23 cellular contexts compared by ENCODE assay signal in genomic region chr14:54790092-54790491, GRCh38.
DNase-seq lines count a peak whose midpoint lies in the region; ATAC-seq lines count a peak whose summit lies in the region.
"Had no signal": no experiment of that assay in that cellular context is flagged by ENCODE, and none has a peak within 500 bp of the region (broad histone marks: within the 10 kb centered on the region; RNA-seq: fewer than 3 reads in every experiment).

No MANE protein-coding gene starts in this region.

- no peak overlapping the region for H3K4me3 ChIP-seq in neuronal stem cell (ENCODE audit: low read length in 2 of 2)
- H3K4me3 ChIP-seq: A549; BLaER1 treated with 17β-estradiol and CSF1 and Interleukin-3, amounts not matched to agents 10 nM and 100 nM; GM12878; HAP-1 had no signal

- no peak overlapping the region for H3K18ac ChIP-seq in neuronal stem cell (ENCODE audit: low read length)

- H2BK15ac ChIP-seq in neuronal stem cell (ENCODE audit: low read length): no peak overlapping the region

- no peak for ATAC-seq in left ventricle myocardium superior
- no peak for ATAC-seq in GM21717 (IDR thresholded peaks at IDR 0.05; ENCODE audit: unreplicated experiment)
- no peak for ATAC-seq in HG02852 (IDR thresholded peaks at IDR 0.05; ENCODE audit: unreplicated experiment)
- ATAC-seq: A549, GM12878 had no signal

- H3K4ac ChIP-seq in neuronal stem cell (ENCODE audit: low read length): no peak overlapping the region

- no peak overlapping the region for H4K8ac ChIP-seq in neuronal stem cell (ENCODE audit: low read depth, low read length)

- peaks cover 2% of the 10 kb centered on the region for H3K79me1 ChIP-seq in neuronal stem cell (ENCODE audit: low read depth, low read length)

- DNase-seq in cardiac septum (ENCODE audit: low spot score) (peak; percentile 60), left ventricle myocardium superior (no peak), islet precursor cell (peak; percentile 12), neuronal stem cell (ENCODE audit: low spot score) (no peak), SW480 (ENCODE audit: low spot score) (no peak)
- DNase-seq: 8988T; ACHN; AML-193; BE2C; CD4-positive, alpha-beta T cell; CD8-positive, alpha-beta memory T cell; DMS 273 treated with DMSO at 0.1 percent for 48 hours; DMS79; EL; GDM1; GOT3; HFFc6 had no signal

- H4K91ac ChIP-seq in neuronal stem cell (ENCODE audit: low read depth, low read length, poor library complexity): no peak overlapping the region

- H3K27me3 ChIP-seq in neuronal stem cell (ENCODE audit: control insufficient read depth in 3 of 3, insufficient read depth in 3 of 3, low read depth in 1 of 3, low read length in 3 of 3): no peaks in the 10 kb centered on the region
- H3K27me3 ChIP-seq: BE2C; BLaER1 treated with 17β-estradiol and CSF1 and Interleukin-3, amounts not matched to agents 10 nM and 100 nM had no signal

- peaks cover 3% of the 10 kb centered on the region in 2 donors for H3K9me3 ChIP-seq in neuronal stem cell (replicated peaks in 1 of 2; ENCODE audit: control insufficient read depth in 2 of 2, insufficient read depth in 1 of 2, low read depth in 1 of 2, low read length in 2 of 2)
- H3K9me3 ChIP-seq: BE2C, HAP-1 had no signal

- no peak overlapping the region for H3K9ac ChIP-seq in neuronal stem cell (ENCODE audit: low read depth, low read length, poor library complexity)
- H3K9ac ChIP-seq: BLaER1 treated with 17β-estradiol and CSF1 and Interleukin-3, amounts not matched to agents 10 nM and 100 nM had no signal

- no peak overlapping the region for H3K14ac ChIP-seq in neuronal stem cell (ENCODE audit: low read length)

- peaks cover 8 to 47% of the 10 kb centered on the region in 2 donors for H3K36me3 ChIP-seq in neuronal stem cell (replicated peaks in 1 of 2; ENCODE audit: control insufficient read depth in 2 of 2, insufficient read depth in 2 of 2, low read length in 2 of 2)
- H3K36me3 ChIP-seq: BE2C had no signal

- peak overlapping the region; percentile 75 for H3K23ac ChIP-seq in neuronal stem cell (ENCODE audit: low read depth, low read length, poor library complexity)

- intact Hi-C loops in cardiac septum (cut with DNase I) (no loop called here), left ventricle myocardium superior (cut with micrococcal nuclease) (no loop called here)

- H3K4me2 ChIP-seq in neuronal stem cell (ENCODE audit: insufficient read depth, low read length, poor library complexity, severe bottlenecking): no peak overlapping the region
- H3K4me2 ChIP-seq: A549; BLaER1 treated with 17β-estradiol and CSF1 and Interleukin-3, amounts not matched to agents 10 nM and 100 nM had no signal

- H3K4me1 ChIP-seq in neuronal stem cell (ENCODE audit: control insufficient read depth in 2 of 2, insufficient read depth in 1 of 2, low read depth in 1 of 2, low read length in 2 of 2): peaks cover 5 to 22% of the 10 kb centered on the region in 2 donors
- H3K4me1 ChIP-seq: A549, BE2C, HAP-1 had no signal

- WGBS in neuronal stem cell (ENCODE audit: extremely low coverage in 2 of 2, insufficient read length in 2 of 2, insufficient replicate concordance in 1 of 2), 2 donors: no CpG with 5 or more reads among the region's 7 CpGs

- H2BK12ac ChIP-seq in neuronal stem cell (ENCODE audit: low read length): no peak overlapping the region

- no peak overlapping the region for H2AFZ ChIP-seq in neuronal stem cell (ENCODE audit: low read length)

- no peak overlapping the region for H3K27ac ChIP-seq in neuronal stem cell (replicated peaks; ENCODE audit: low read length)
- H3K27ac ChIP-seq: A549; BLaER1 treated with 17β-estradiol and CSF1 and Interleukin-3, amounts not matched to agents 10 nM and 100 nM had no signal

- H2BK5ac ChIP-seq in neuronal stem cell (ENCODE audit: low read length): no peak overlapping the region

- H2BK120ac ChIP-seq in neuronal stem cell (ENCODE audit: low read depth, low read length): peak overlapping the region; percentile 21

- no peak overlapping the region for H2AK5ac ChIP-seq in neuronal stem cell (ENCODE audit: low read depth, low read length)

Comparison
In these comparisons a context has a peak if more than half of its experiments do, and no peak if none do; other contexts are left out.
1. DNase-seq: peak in cardiac septum (single experiment) and islet precursor cell (single experiment); none in left ventricle myocardium superior (single experiment), neuronal stem cell (single experiment) and SW480 (single experiment).